ENCODE assay signal across 9 cellular contexts in genomic region chr21:40120944-40121575, GRCh38.
DNase-seq lines count a peak whose midpoint lies in the region; ATAC-seq and TF ChIP-seq lines count a peak whose summit lies in the region.
"Had no signal": no experiment of that assay in that cellular context is flagged by ENCODE, and none has a peak within 500 bp of the region (broad histone marks: within the 10 kb centered on the region; RNA-seq: fewer than 3 reads in every experiment).

No MANE protein-coding gene starts in this region.

- no peak overlapping the region for H3K4ac ChIP-seq in neuronal stem cell (ENCODE audit: low read length)

- H3K23ac ChIP-seq in neuronal stem cell (ENCODE audit: low read depth, low read length, poor library complexity): no peak overlapping the region

- H3K36me3 ChIP-seq in breast epithelium: no peaks in the 10 kb centered on the region
- no peaks in the 10 kb centered on the region for H3K36me3 ChIP-seq in neuronal stem cell (replicated peaks in 1 of 2; ENCODE audit: control insufficient read depth in 2 of 2, insufficient read depth in 2 of 2, low read length in 2 of 2)
- H3K36me3 ChIP-seq: SJSA1 had no signal

- H2BK5ac ChIP-seq in neuronal stem cell (ENCODE audit: low read length): no peak overlapping the region

- H3K4me1 ChIP-seq in breast epithelium (no peaks in the 10 kb centered on the region), neuronal stem cell (ENCODE audit: control insufficient read depth in 2 of 2, insufficient read depth in 1 of 2, low read depth in 1 of 2, low read length in 2 of 2) (no peaks in the 10 kb centered on the region)
- H3K4me1 ChIP-seq: SJSA1 had no signal

- no peak overlapping the region for H3K14ac ChIP-seq in neuronal stem cell (ENCODE audit: low read length)

- TF ChIP-seq CTCF in breast epithelium (IDR thresholded peaks at IDR 0.05): peak; percentile 71 to 93 (median 90)

- H3K18ac ChIP-seq in neuronal stem cell (ENCODE audit: low read length): no peak overlapping the region

- H2BK120ac ChIP-seq in neuronal stem cell (ENCODE audit: low read depth, low read length): no peak overlapping the region

- H2AFZ ChIP-seq in neuronal stem cell (ENCODE audit: low read length): no peak overlapping the region

- TF ChIP-seq POLR2A in breast epithelium (IDR thresholded peaks at IDR 0.05): no peak

- H3K27me3 Mint-ChIP-seq in T-helper 2 cell treated with Interferon-gamma antibody and Interleukin-4, amounts not matched to agents 5 μg/mL and 100 μg/mL, for 36 hours (ENCODE audit: low read depth): no peaks in the 10 kb centered on the region

- H3K27me3 ChIP-seq in breast epithelium (peaks cover 0 to 3% of the 10 kb centered on the region in 2 donors), neuronal stem cell (ENCODE audit: control insufficient read depth in 3 of 3, insufficient read depth in 3 of 3, low read depth in 1 of 3, low read length in 3 of 3) (no peaks in the 10 kb centered on the region)
- H3K27me3 ChIP-seq: SJSA1 had no signal

- no peak overlapping the region for H3K27ac ChIP-seq in breast epithelium
- H3K27ac ChIP-seq in neuronal stem cell (replicated peaks; ENCODE audit: low read length): no peak overlapping the region
- H3K27ac ChIP-seq: SJSA1 had no signal

- peaks cover 9% of the 10 kb centered on the region for H3K9me3 Mint-ChIP-seq in T-helper 2 cell treated with Interferon-gamma antibody and Interleukin-4, amounts not matched to agents 5 μg/mL and 100 μg/mL, for 36 hours

- H2BK15ac ChIP-seq in neuronal stem cell (ENCODE audit: low read length): no peak overlapping the region

- peak; percentile 7 for DNase-seq in EH (ENCODE audit: low read depth)
- peak; percentile 3 for DNase-seq in NCI-H1436 treated with DMSO at 0.1 percent for 48 hours (lab: John Stamatoyannopoulos, UW)
- no peak for DNase-seq in breast epithelium (ENCODE audit: low spot score in 2 of 2)
- peak; percentile 9 for DNase-seq in neuronal stem cell (ENCODE audit: low spot score)
- DNase-seq in GF-D8 (lab: John Stamatoyannopoulos, UW): no peak
- DNase-seq in T-helper 2 cell treated with Interferon-gamma antibody and Interleukin-4, amounts not matched to agents 5 μg/mL and 100 μg/mL, for 36 hours (ENCODE audit: low spot score): no peak

- H4K91ac ChIP-seq in neuronal stem cell (ENCODE audit: low read depth, low read length, poor library complexity): no peak overlapping the region

- H3K4me3 ChIP-seq in breast epithelium (no peak overlapping the region), neuronal stem cell (ENCODE audit: low read length in 2 of 2) (no peak overlapping the region)
- H3K4me3 ChIP-seq: SJSA1 had no signal

- ATAC-seq in HG03095 (IDR thresholded peaks at IDR 0.05; ENCODE audit: unreplicated experiment) (no peak), GM18861 (IDR thresholded peaks at IDR 0.05; ENCODE audit: unreplicated experiment) (no peak)

- no peak overlapping the region for H3K9ac ChIP-seq in neuronal stem cell (ENCODE audit: low read depth, low read length, poor library complexity)

- H3K9me3 ChIP-seq in breast epithelium (no peaks in the 10 kb centered on the region), neuronal stem cell (replicated peaks in 1 of 2; ENCODE audit: control insufficient read depth in 2 of 2, insufficient read depth in 1 of 2, low read depth in 1 of 2, low read length in 2 of 2) (no peaks in the 10 kb centered on the region)
- H3K9me3 ChIP-seq: SJSA1 had no signal

- H3K4me1 Mint-ChIP-seq in T-helper 2 cell treated with Interferon-gamma antibody and Interleukin-4, amounts not matched to agents 5 μg/mL and 100 μg/mL, for 36 hours (ENCODE audit: low read depth): no peaks in the 10 kb centered on the region

- no peak overlapping the region for H2AK5ac ChIP-seq in neuronal stem cell (ENCODE audit: low read depth, low read length)

- no peaks in the 10 kb centered on the region for H3K79me1 ChIP-seq in neuronal stem cell (ENCODE audit: low read depth, low read length)

- WGBS in neuronal stem cell (ENCODE audit: extremely low coverage in 2 of 2, insufficient read length in 2 of 2, insufficient replicate concordance in 1 of 2), 2 donors: no CpG with 5 or more reads among the region's 4 CpGs

- no peak overlapping the region for H4K8ac ChIP-seq in neuronal stem cell (ENCODE audit: low read depth, low read length)

- intact Hi-C loops in breast epithelium (cut with DNase I; ENCODE audit: low total_unique reads): no loop called here

- H3K36me3 Mint-ChIP-seq in T-helper 2 cell treated with Interferon-gamma antibody and Interleukin-4, amounts not matched to agents 5 μg/mL and 100 μg/mL, for 36 hours (ENCODE audit: low read depth): no peaks in the 10 kb centered on the region

- no peak overlapping the region for H2BK12ac ChIP-seq in neuronal stem cell (ENCODE audit: low read length)

- H3K4me3 Mint-ChIP-seq in T-helper 2 cell treated with Interferon-gamma antibody and Interleukin-4, amounts not matched to agents 5 μg/mL and 100 μg/mL, for 36 hours: no peak overlapping the region

- H3K27ac Mint-ChIP-seq in T-helper 2 cell treated with Interferon-gamma antibody and Interleukin-4, amounts not matched to agents 5 μg/mL and 100 μg/mL, for 36 hours: no peak overlapping the region

- no peak overlapping the region for H3K4me2 ChIP-seq in neuronal stem cell (ENCODE audit: insufficient read depth, low read length, poor library complexity, severe bottlenecking)

Comparison
In these comparisons a context has a peak if more than half of its experiments do, and no peak if none do; other contexts are left out.
1. DNase-seq: peak in EH (single experiment), NCI-H1436 treated with DMSO at 0.1 percent for 48 hours (single experiment) and neuronal stem cell (single experiment); none in breast epithelium (0 of 2), GF-D8 (single experiment) and T-helper 2 cell treated with Interferon-gamma antibody and Interleukin-4, amounts not matched to agents 5 μg/mL and 100 μg/mL, for 36 hours (single experiment).